Comparison of ENCODE assay signal across 8 cellular contexts in genomic region chr19:19775891-19776205, GRCh38. TPM values are rescaled to one million over a fixed set of nuclear protein-coding genes. Genes with fewer than 3 reads are reported as not detected.
DNase-seq lines count a peak whose midpoint lies in the region; ATAC-seq, FAIRE-seq and TF ChIP-seq lines count a peak whose summit lies in the region.

No MANE protein-coding gene starts in this region.

- H3K4me3 ChIP-seq in CD4-positive, CD25-positive, alpha-beta regulatory T cell (ENCODE audit: low read depth, low read length): peak overlapping the region; percentile 94
- H3K4me3 ChIP-seq in NT2/D1 (ENCODE audit: insufficient read length, low read depth): peak overlapping the region; percentile 89
- peak overlapping the region; percentile 79 for H3K4me3 ChIP-seq in epithelial cell of esophagus (ENCODE audit: low read length)
- peak overlapping the region; percentile 33 to 65 (median 52) for H3K4me3 ChIP-seq in pancreas

- FAIRE-seq in pancreas (lab: Jason Lieb, UNC): no peak

- peak overlapping the region; percentile 82 for H3K27ac ChIP-seq in CD4-positive, CD25-positive, alpha-beta regulatory T cell (ENCODE audit: insufficient read depth, low read length, poor library complexity, severe bottlenecking)
- H3K27ac ChIP-seq in pancreas: peak overlapping the region; percentile 80 to 90 (median 84)

- WGBS in pancreas, 2 donors: 0 to 1% methylated on average over 11 of the region's 11 CpGs

- no peaks in the 10 kb centered on the region for H3K27me3 ChIP-seq in CD4-positive, CD25-positive, alpha-beta regulatory T cell (ENCODE audit: control insufficient read depth, insufficient read depth, low read length)
- H3K27me3 ChIP-seq in NT2/D1 (ENCODE audit: insufficient read depth, insufficient read length): no peaks in the 10 kb centered on the region
- H3K27me3 ChIP-seq in pancreas: no peaks in the 10 kb centered on the region

- peaks cover 18% of the 10 kb centered on the region for H3K4me1 ChIP-seq in CD4-positive, CD25-positive, alpha-beta regulatory T cell (ENCODE audit: control insufficient read depth, insufficient read depth, low read length, poor library complexity, severe bottlenecking)
- H3K4me1 ChIP-seq in NT2/D1 (ENCODE audit: insufficient read depth, insufficient read length) (no peaks in the 10 kb centered on the region), pancreas (peaks cover 0 to 19% (median 8%) of the 10 kb centered on the region in 3 donors)

- H3K4me1 Mint-ChIP-seq in CD4-positive, CD25-positive, alpha-beta regulatory T cell: peaks cover 16 to 56% (median 27%) of the 10 kb centered on the region in 4 donors

- H3K27ac Mint-ChIP-seq in CD4-positive, CD25-positive, alpha-beta regulatory T cell: peak overlapping the region; percentile 93 to 98 (median 98)

- peak; percentile 1 to 2 for ATAC-seq in CD4-positive, CD25-positive, alpha-beta regulatory T cell (ENCODE audit: low read depth in 2 of 2)
- ATAC-seq in GM21723 (IDR thresholded peaks at IDR 0.05; ENCODE audit: unreplicated experiment): peak; percentile 25
- ATAC-seq in pancreas: peak; percentile 15 to 22 (median 18)

- H3K9me3 ChIP-seq in CD4-positive, CD25-positive, alpha-beta regulatory T cell (ENCODE audit: control insufficient read depth in 2 of 2, low read length in 2 of 2): peaks cover 2 to 20% of the 10 kb centered on the region in 2 experiments
- H3K9me3 ChIP-seq in NT2/D1 (ENCODE audit: insufficient read depth, low read length): no peaks in the 10 kb centered on the region
- no peaks in the 10 kb centered on the region for H3K9me3 ChIP-seq in pancreas

- peaks cover 19% of the 10 kb centered on the region for H3K36me3 Mint-ChIP-seq in CD4-positive, CD25-positive, alpha-beta regulatory T cell

- H3K9ac ChIP-seq in NT2/D1 (ENCODE audit: insufficient read length, low read depth): peak overlapping the region; percentile 89

- no peak for DNase-seq in CD4-positive, CD25-positive, alpha-beta regulatory T cell
- no peak for DNase-seq in NT2/D1 (ENCODE audit: low read depth, low spot score)
- DNase-seq in epithelial cell of esophagus (ENCODE audit: low read depth): no peak
- DNase-seq in pancreas: peak in 1 of 6 donors; percentile 40
- DNase-seq in activated gamma-delta T cell treated with Interleukin-2 at 50 U/mL for 16 hours: no peak
- DNase-seq in iPS-NIHi11 (ENCODE audit: low spot score): no peak
- DNase-seq in NAMALWA (ENCODE audit: low spot score): no peak

- H3K36me3 ChIP-seq in CD4-positive, CD25-positive, alpha-beta regulatory T cell (ENCODE audit: control insufficient read depth, insufficient read depth, low read length): peaks cover 5% of the 10 kb centered on the region
- peaks cover 18% of the 10 kb centered on the region for H3K36me3 ChIP-seq in NT2/D1 (ENCODE audit: insufficient read depth, insufficient read length, low read length)
- peaks cover 0 to under 1% (median 0%) of the 10 kb centered on the region in 3 donors for H3K36me3 ChIP-seq in pancreas

- no peaks in the 10 kb centered on the region for H3K27me3 Mint-ChIP-seq in CD4-positive, CD25-positive, alpha-beta regulatory T cell

- intact Hi-C loops in pancreas (cut with DNase I): no loop called here

- peak overlapping the region; percentile 92 to 100 (median 96) for H3K4me3 Mint-ChIP-seq in CD4-positive, CD25-positive, alpha-beta regulatory T cell

- peaks cover 0 to 7% (median 0%) of the 10 kb centered on the region in 7 donors for H3K9me3 Mint-ChIP-seq in CD4-positive, CD25-positive, alpha-beta regulatory T cell

- TF ChIP-seq CTCF in epithelial cell of esophagus (IDR thresholded peaks at IDR 0.05; ENCODE audit: insufficient read depth, low read depth, low read length, missing control alignments): no peak
- no peak for TF ChIP-seq CTCF in pancreas (IDR thresholded peaks at IDR 0.05)

RNA-seq across cellular contexts. Expression of gene ZNF14, which starts 42.9 kb away (rescaled TPM):
- total RNA-seq in CD4-positive, CD25-positive, alpha-beta regulatory T cell: 19.8 TPM
- polyA plus RNA-seq in CD4-positive, CD25-positive, alpha-beta regulatory T cell: 10 to 100 TPM in 3 of 4 donors, 1 to 10 TPM in 1; 8.5 to 12.4 (median 11.7) TPM
- 1 to 10 TPM; 2.1 to 4.5 (median 3.1) TPM for total RNA-seq in pancreas
- polyA plus RNA-seq in pancreas: 1 to 10 TPM; 2.0 to 3.2 TPM

RNA-seq across cellular contexts. Expression of gene ZNF506, which starts 45.7 kb away (rescaled TPM):
- total RNA-seq in CD4-positive, CD25-positive, alpha-beta regulatory T cell: 32.6 TPM
- polyA plus RNA-seq in CD4-positive, CD25-positive, alpha-beta regulatory T cell: 10 to 100 TPM; 16.8 to 30.1 (median 22.3) TPM
- total RNA-seq in pancreas: 10 to 100 TPM; 10.5 to 17.2 (median 11.5) TPM
- polyA plus RNA-seq in pancreas: 1 to 10 TPM; 6.1 to 6.5 TPM
